In the genomic region with DNA sequence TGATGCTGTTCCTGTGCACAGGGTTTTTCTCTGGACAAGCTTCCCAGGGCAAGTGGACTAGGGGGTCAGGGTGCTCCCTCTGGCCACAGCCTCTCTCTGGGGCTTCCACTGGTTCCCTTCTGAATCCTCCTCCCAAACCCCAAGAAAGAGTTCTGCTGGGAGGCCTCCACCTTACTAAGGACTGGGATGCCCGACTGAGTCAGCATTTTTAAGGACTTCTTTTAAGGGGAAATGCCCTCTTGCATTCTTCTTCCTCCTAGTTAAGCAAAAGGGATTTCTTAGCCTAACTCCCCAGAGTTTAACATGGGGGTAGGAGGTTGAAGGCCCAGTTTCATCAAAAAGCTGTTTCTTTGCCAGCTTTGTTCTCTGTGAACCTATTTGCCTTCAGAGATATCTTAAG, we compare ENCODE assay signal across 15 cellular contexts.
"Had no signal": no experiment of that assay in that cellular context is flagged by ENCODE, and none has a peak within 500 bp of the region (broad histone marks: within the 10 kb centered on the region; RNA-seq: fewer than 3 reads in every experiment).

No MANE protein-coding gene starts in this region.

- H3K4me1 ChIP-seq: foreskin keratinocyte, parathyroid adenoma, prostate gland, right lobe of liver, transverse colon had no signal

- H3K36me3 ChIP-seq: left ventricle myocardium inferior, prostate gland, transverse colon had no signal

- H3K27ac Mint-ChIP-seq: immature natural killer cell; nephron progenitor cell; stimulated activated effector memory CD8-positive, alpha-beta T cell treated with anti-CD3 and anti-CD28 coated beads, Interleukin-12 subunit alpha, Interleukin-12 subunit beta, amount 100 ng/mL, for 72 hours had no signal

- H3K9me3 Mint-ChIP-seq: nephron progenitor cell; stimulated activated effector memory CD8-positive, alpha-beta T cell treated with anti-CD3 and anti-CD28 coated beads, Interleukin-12 subunit alpha, Interleukin-12 subunit beta, amount 100 ng/mL, for 72 hours had no signal

- H3K4me3 Mint-ChIP-seq: immature natural killer cell; naive thymus-derived CD4-positive, alpha-beta T cell; nephron progenitor cell; stimulated activated effector memory CD8-positive, alpha-beta T cell treated with anti-CD3 and anti-CD28 coated beads, Interleukin-12 subunit alpha, Interleukin-12 subunit beta, amount 100 ng/mL, for 72 hours had no signal

- H3K27ac ChIP-seq: foreskin keratinocyte, left ventricle myocardium inferior, parathyroid adenoma, prostate gland, right lobe of liver, suprapubic skin, transverse colon had no signal

- H3K27me3 ChIP-seq: foreskin keratinocyte, right lobe of liver, suprapubic skin, transverse colon had no signal

- H3K27me3 Mint-ChIP-seq: naive thymus-derived CD4-positive, alpha-beta T cell had no signal

- H3K4me3 ChIP-seq: left ventricle myocardium inferior, lung, prostate gland, right lobe of liver, suprapubic skin, transverse colon had no signal

- H3K9ac ChIP-seq: parathyroid adenoma had no signal

- DNase-seq: foreskin keratinocyte; immature natural killer cell; left ventricle myocardium inferior; naive thymus-derived CD4-positive, alpha-beta T cell; nephron progenitor cell; right lobe of liver; stimulated activated CD4-positive, alpha-beta T cell treated with anti-CD3 and anti-CD28 coated beads, Interleukin-4, amount 100 ng/mL, for 1 hour; stimulated activated CD8-positive, alpha-beta memory T cell treated with anti-CD3 and anti-CD28 coated beads, Interleukin-4, amount 100 ng/mL, for 48 hours; stimulated activated naive CD8-positive, alpha-beta T cell treated with anti-CD3 and anti-CD28 coated beads, Interleukin-15, Interleukin-2, amounts not matched to agents 100 U/mL and 50 U/mL, for 24 hours; transverse colon had no signal

- H3K9me3 ChIP-seq: left ventricle myocardium inferior, prostate gland, right lobe of liver, suprapubic skin, transverse colon had no signal
